In genomic region chr10:11158080-11158479, GRCh38 we compare ENCODE assay signal across 1 cellular context.
TF ChIP-seq lines count a peak whose summit lies in the region.

No MANE protein-coding gene starts in this region.

TF ChIP-seq in WTC11, 78 proteins besides CTCF, POLR2A, EP300 and RAD21 (continued from another document):
- TF ChIP-seq AR (CRISPR knock-in tag; IDR thresholded peaks at IDR 0.05) (no peak), NFYB (CRISPR knock-in tag; conservative IDR thresholded peaks at IDR 0.05; ENCODE audit: low read depth) (no peak), EMX1 (CRISPR knock-in tag; IDR thresholded peaks at IDR 0.05) (no peak), ERG (CRISPR knock-in tag; IDR thresholded peaks at IDR 0.05) (no peak), HMGA2 (CRISPR knock-in tag; IDR thresholded peaks at IDR 0.05) (no peak), RORB (CRISPR knock-in tag; IDR thresholded peaks at IDR 0.05) (no peak), CDX4 (CRISPR knock-in tag; IDR thresholded peaks at IDR 0.05; ENCODE audit: borderline replicate concordance) (no peak), ATF3 (CRISPR knock-in tag; conservative IDR thresholded peaks at IDR 0.05) (no peak), E2F5 (CRISPR knock-in tag; IDR thresholded peaks at IDR 0.05) (no peak), IRF2 (CRISPR knock-in tag; IDR thresholded peaks at IDR 0.05; ENCODE audit: borderline replicate concordance, low read depth) (no peak), ZMAT4 (CRISPR knock-in tag; IDR thresholded peaks at IDR 0.05) (no peak), GABPB1 (CRISPR knock-in tag; IDR thresholded peaks at IDR 0.05) (no peak)
